Comparison of ENCODE assay signal across 8 cellular contexts in the genomic region with DNA sequence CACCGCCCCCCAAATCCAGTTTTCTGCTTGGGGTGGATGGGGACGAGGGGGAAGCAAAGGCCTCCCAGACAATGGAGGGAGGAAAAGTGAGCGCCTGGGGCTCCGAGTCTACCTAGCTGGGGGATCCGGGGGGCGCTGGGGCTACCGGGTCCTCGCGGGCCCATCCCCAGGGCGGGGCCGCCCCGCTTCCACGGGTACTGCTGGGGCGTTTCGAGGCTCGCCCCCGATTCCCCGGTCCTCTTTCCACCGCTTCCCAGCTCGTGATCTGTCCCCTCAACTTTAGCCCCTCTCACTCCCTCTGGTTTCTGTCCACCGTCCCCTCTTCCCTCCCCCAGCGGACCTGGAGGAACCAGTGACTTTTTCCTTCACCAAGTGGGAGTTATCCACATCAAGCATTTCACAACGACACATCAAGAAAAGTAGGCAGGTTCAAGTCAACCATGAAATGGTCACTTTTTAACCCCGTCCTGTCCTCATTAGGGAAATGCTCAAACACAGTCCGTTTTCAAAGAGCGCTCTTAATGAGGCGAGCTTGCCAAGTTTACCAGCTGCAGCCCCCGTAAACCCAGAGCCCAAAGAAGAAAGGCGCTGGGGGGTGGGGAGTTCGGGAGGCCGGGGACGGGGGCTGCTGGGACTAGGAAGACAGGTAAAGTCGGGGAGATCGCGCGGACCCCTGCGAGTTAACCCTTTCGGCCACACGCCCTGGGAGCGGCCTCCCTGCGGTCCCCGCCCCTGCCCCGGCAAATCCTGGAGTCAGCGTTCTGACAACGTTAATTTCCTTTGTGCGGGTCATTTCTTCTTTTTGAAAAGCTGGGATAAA. TPM values are rescaled to one million over a fixed set of nuclear protein-coding genes. Genes with fewer than 3 reads are reported as not detected.
DNase-seq lines count a peak whose midpoint lies in the region; FAIRE-seq and TF ChIP-seq lines count a peak whose summit lies in the region.

No MANE protein-coding gene starts in this region.

- no peaks in the 10 kb centered on the region for H3K36me3 ChIP-seq in endothelial cell of umbilical vein (ENCODE audit: control insufficient read depth in 2 of 2, extremely low read depth in 1 of 2, insufficient read depth in 2 of 2, low read length in 2 of 2)
- H3K36me3 ChIP-seq in uterus = no peaks in the 10 kb centered on the region

- dilution Hi-C loops in endothelial cell of umbilical vein (cut with MboI; ENCODE audit: extremely low pct_ligation_motif_present, low sequenced_read_pairs) = no loop called here

- H3K27ac Mint-ChIP-seq in T-helper 1 cell treated with Interleukin-12 subunit alpha and Interleukin-12 subunit beta and Interleukin-4 antibody, amounts not matched to agents 30 μg/mL and 1 μg/mL, for 36 hours = peak overlapping the region; percentile 70
- H3K27ac Mint-ChIP-seq in mesothelial cell of epicardium = peak overlapping the region; percentile 99

- H3K4me1 ChIP-seq in endothelial cell of umbilical vein (ENCODE audit: control insufficient read depth, extremely low read depth, insufficient read depth, low read length) (peaks cover 56% of the 10 kb centered on the region), uterus (peaks cover 0 to 7% of the 10 kb centered on the region in 2 donors)

- H3K27me3 Mint-ChIP-seq in T-helper 1 cell treated with Interleukin-12 subunit alpha and Interleukin-12 subunit beta and Interleukin-4 antibody, amounts not matched to agents 30 μg/mL and 1 μg/mL, for 36 hours (ENCODE audit: low read depth) = peaks cover 72% of the 10 kb centered on the region
- no peaks in the 10 kb centered on the region for H3K27me3 Mint-ChIP-seq in mesothelial cell of epicardium (ENCODE audit: low read depth)

- H3K4me3 ChIP-seq in endothelial cell of umbilical vein (replicated peaks in 1 of 3; ENCODE audit: insufficient read depth in 1 of 3, low read depth in 1 of 3, low read length in 3 of 3) (peak overlapping the region; percentile 57 to 63 (median 61)), uterus (peak overlapping the region; percentile 63 to 87)

- no peak for TF ChIP-seq CTCF in endothelial cell of umbilical vein (IDR thresholded peaks at IDR 0.05; ENCODE audit: extremely low read depth in 1 of 2, insufficient read depth in 1 of 2, low read depth in 1 of 2, low read length in 2 of 2)
- TF ChIP-seq CTCF in mesothelial cell of epicardium (IDR thresholded peaks at IDR 0.05; ENCODE audit: unreplicated experiment) = no peak
- TF ChIP-seq CTCF in uterus (IDR thresholded peaks at IDR 0.05) = no peak

- H2AFZ ChIP-seq in endothelial cell of umbilical vein (ENCODE audit: low read depth, low read length) = peak overlapping the region; percentile 33

- TF ChIP-seq POLR2A in endothelial cell of umbilical vein (IDR thresholded peaks at IDR 0.05; ENCODE audit: low read depth, low read length) (peak; percentile 14), uterus (IDR thresholded peaks at IDR 0.05) (no peak)

- H3K9me1 ChIP-seq in endothelial cell of umbilical vein (replicated peaks; ENCODE audit: control insufficient read depth, extremely low read depth, insufficient read depth, low read length) = no peaks in the 10 kb centered on the region

- H3K27me3 ChIP-seq in endothelial cell of umbilical vein (ENCODE audit: control insufficient read depth in 2 of 2, insufficient read depth in 2 of 2, low read length in 2 of 2) = no peaks in the 10 kb centered on the region
- no peaks in the 10 kb centered on the region for H3K27me3 ChIP-seq in uterus

- peak overlapping the region; percentile 92 for H3K4me2 ChIP-seq in endothelial cell of umbilical vein (ENCODE audit: insufficient read depth, low read length)

- peaks cover 3% of the 10 kb centered on the region for H4K20me1 ChIP-seq in endothelial cell of umbilical vein (replicated peaks; ENCODE audit: control insufficient read depth, extremely low read depth, insufficient read depth, low read length)

- H3K4me3 Mint-ChIP-seq in T-helper 1 cell treated with Interleukin-12 subunit alpha and Interleukin-12 subunit beta and Interleukin-4 antibody, amounts not matched to agents 30 μg/mL and 1 μg/mL, for 36 hours = peak overlapping the region; percentile 81
- H3K4me3 Mint-ChIP-seq in mesothelial cell of epicardium = peak overlapping the region; percentile 89

- H3K9me3 Mint-ChIP-seq in T-helper 1 cell treated with Interleukin-12 subunit alpha and Interleukin-12 subunit beta and Interleukin-4 antibody, amounts not matched to agents 30 μg/mL and 1 μg/mL, for 36 hours = no peaks in the 10 kb centered on the region
- no peaks in the 10 kb centered on the region for H3K9me3 Mint-ChIP-seq in mesothelial cell of epicardium

- peak; percentile 4 for FAIRE-seq in endothelial cell of umbilical vein (lab: Jason Lieb, UNC)

- DNase-seq in T-helper 1 cell = no peak
- peak; percentile 19 for DNase-seq in RPMI7951 (ENCODE audit: low read depth)
- DNase-seq in endothelial cell of umbilical vein (ENCODE audit: low read depth, low spot score) = peak; percentile 75
- peak; percentile 39 to 48 for DNase-seq in mesothelial cell of epicardium (ENCODE audit: low spot score in 2 of 2, unreplicated experiment in 2 of 2)
- peak; percentile 52 to 56 for DNase-seq in uterus
- no peak for DNase-seq in HK-2 (ENCODE audit: unreplicated experiment)
- no peak for DNase-seq in central memory CD4-positive, alpha-beta T cell

- CTCF ChIA-PET in endothelial cell of umbilical vein (lab: Charles Lee) = interaction anchor here (1.0 to 1.9 kb wide), 6 partner anchors 11 to 118 kb away, joined by 3 to 15 read pairs (median 3); no protein-coding TSS in a partner anchor

- peaks cover 15% of the 10 kb centered on the region for H3K4me1 Mint-ChIP-seq in T-helper 1 cell treated with Interleukin-12 subunit alpha and Interleukin-12 subunit beta and Interleukin-4 antibody, amounts not matched to agents 30 μg/mL and 1 μg/mL, for 36 hours (ENCODE audit: low read depth)
- H3K4me1 Mint-ChIP-seq in mesothelial cell of epicardium = peaks cover 46% of the 10 kb centered on the region

- intact Hi-C loops in endothelial cell of umbilical vein (cut with micrococcal nuclease) (loop anchor here (1.0 to 10.0 kb wide), 7 partner anchors 84 to 1107 kb away; no protein-coding TSS in a partner anchor), uterus (cut with DNase I; ENCODE audit: low total_unique reads) (no loop called here)

- peak overlapping the region; percentile 84 for H3K27ac ChIP-seq in endothelial cell of umbilical vein (ENCODE audit: insufficient read depth, low read depth, low read length)
- H3K27ac ChIP-seq in uterus = peak overlapping the region; percentile 98 to 100

- POLR2A ChIA-PET in endothelial cell of umbilical vein (lab: Charles Lee) = interaction anchor here (1.4 kb wide), 1 partner anchor 37 kb away, joined by 6 read pairs; no protein-coding TSS in a partner anchor

- H3K79me2 ChIP-seq in endothelial cell of umbilical vein (ENCODE audit: control insufficient read depth, insufficient read depth, low read length) = peaks cover 56% of the 10 kb centered on the region

- H3K9me3 ChIP-seq in endothelial cell of umbilical vein (replicated peaks; ENCODE audit: control insufficient read depth, insufficient read depth, low read length) (no peaks in the 10 kb centered on the region), uterus (no peaks in the 10 kb centered on the region)

- peaks cover 4% of the 10 kb centered on the region for H3K36me3 Mint-ChIP-seq in T-helper 1 cell treated with Interleukin-12 subunit alpha and Interleukin-12 subunit beta and Interleukin-4 antibody, amounts not matched to agents 30 μg/mL and 1 μg/mL, for 36 hours (ENCODE audit: low read depth)
- no peaks in the 10 kb centered on the region for H3K36me3 Mint-ChIP-seq in mesothelial cell of epicardium

- peak overlapping the region; percentile 92 for H3K9ac ChIP-seq in endothelial cell of umbilical vein (replicated peaks; ENCODE audit: extremely low read depth, insufficient read depth, low read length)

- no TSS peak for BruUV-seq in endothelial cell of umbilical vein (replicated peaks; lab: Mats Ljungman, UMichigan)

TF ChIP-seq in endothelial cell of umbilical vein, 7 proteins besides CTCF, POLR2A, EP300 and RAD21:
- TF ChIP-seq FOS (IDR thresholded peaks at IDR 0.05; ENCODE audit: borderline replicate concordance, insufficient read depth, low read length) = no peak
- peak; percentile 25 for TF ChIP-seq POLR2AphosphoS5 (IDR thresholded peaks at IDR 0.05; ENCODE audit: insufficient read depth, low read depth, low read length)

RNA-seq across cellular contexts. Expression of a gene that starts 2.0 kb away (rescaled TPM):
- total RNA-seq in RPMI7951 (2014; rRNA removed; shearing (Covaris generic)) = 6.4 and 9.1 TPM in 2 replicates
- total RNA-seq in endothelial cell of umbilical vein (160 and 174 TPM in 2 replicates), mesothelial cell of epicardium (213 to 237 TPM (median 230 TPM) in 3 replicates), uterus (100 to 1,000 TPM in 3 of 4 donors, 10 to 100 TPM in 1; 85.3 to 173 (median 115) TPM)
- 23.4 and 26.4 TPM in 2 replicates for polyA plus RNA-seq in endothelial cell of umbilical vein
- 37.4 and 43.7 TPM in 2 replicates for polyA plus RNA-seq in endothelial cell of umbilical vein (2011; cell fraction: cytosol; rRNA removed)
- polyA plus RNA-seq in endothelial cell of umbilical vein (2011; cell fraction: nucleus; rRNA removed) = 154 and 187 TPM in 2 replicates
- polyA plus RNA-seq in endothelial cell of umbilical vein (2012) = 57.7 and 61.6 TPM in 2 replicates
- polyA minus RNA-seq in endothelial cell of umbilical vein = 232 and 242 TPM in 2 replicates
- 21.1 TPM for polyA minus RNA-seq in endothelial cell of umbilical vein (2011; cell fraction: cytosol; rRNA and poly(A)+ RNA removed)
- polyA minus RNA-seq in endothelial cell of umbilical vein (2011; cell fraction: nucleus; rRNA and poly(A)+ RNA removed) = 402 and 529 TPM in 2 replicates

Comparison
In these comparisons a context has a peak if more than half of its experiments do, and no peak if none do; other contexts are left out.
1. DNase-seq: peak in RPMI7951 (single experiment), endothelial cell of umbilical vein (single experiment), mesothelial cell of epicardium (2 of 2) and uterus (2 of 2); none in T-helper 1 cell (0 of 5), HK-2 (single experiment) and central memory CD4-positive, alpha-beta T cell (single experiment).